ENCODE assay signal across 8 cellular contexts in genomic region chr6:36340671-36341454, GRCh38. TPM values are rescaled to one million over a fixed set of nuclear protein-coding genes. Genes with fewer than 3 reads are reported as not detected.
A peak's percentile ranks its signal among the peaks of the same experiment; 100 is the strongest.
DNase-seq lines count a peak whose midpoint lies in the region; ATAC-seq and TF ChIP-seq lines count a peak whose summit lies in the region.

No MANE protein-coding gene starts in this region.

- WGBS in psoas muscle, 3 donors = 24 to 29% (median 27%) methylated on average over 35 of the region's 35 CpGs

- TF ChIP-seq CTCF in left ventricle myocardium inferior (IDR thresholded peaks at IDR 0.05; ENCODE audit: borderline replicate concordance) (peak; percentile 98), psoas muscle (IDR thresholded peaks at IDR 0.05) (peak; percentile 94)

- H3K9me3 ChIP-seq in adipocyte (ENCODE audit: control insufficient read depth, low read length) (no peaks in the 10 kb centered on the region), left ventricle myocardium inferior (replicated peaks) (no peaks in the 10 kb centered on the region), psoas muscle (no peaks in the 10 kb centered on the region)

- peak overlapping the region in 1 of 2 donors; percentile 59 for H3K27ac Mint-ChIP-seq in T-cell

- peaks cover 16 to 24% (median 18%) of the 10 kb centered on the region in 3 donors for H3K4me1 Mint-ChIP-seq in T-cell

- DNase-seq in D341Med (ENCODE audit: low spot score) (peak; percentile 87), HUDEP-2 (lab: John Stamatoyannopoulos, UW; ENCODE audit: unreplicated experiment in 76 of 76) (peak in 60 of 76 experiments; percentile 20 to 79 (median 58)), T-cell (peak; percentile 25 to 74 (median 63)), adipocyte (ENCODE audit: low read depth) (peak; percentile 85), left ventricle myocardium inferior (peak; percentile 77), psoas muscle (peak; percentile 80 to 88), ureter (ENCODE audit: low spot score) (peak; percentile 72), middle frontal gyrus (ENCODE audit: extremely low spot score, low spot score) (no peak)

- POLR2A ChIA-PET in T-cell (lab: Charles Lee) = interaction anchor here in 1 of 2 donors (0.6 kb wide), 1 partner anchor 266 kb away, joined by 4 read pairs; no protein-coding TSS in a partner anchor

- H3K4me1 ChIP-seq in adipocyte (ENCODE audit: control insufficient read depth, insufficient read depth, low read length) (peaks cover 16% of the 10 kb centered on the region), left ventricle myocardium inferior (peaks cover 9% of the 10 kb centered on the region), psoas muscle (peaks cover 3% of the 10 kb centered on the region)

- H3K9ac ChIP-seq in adipocyte (ENCODE audit: low read length) = peak overlapping the region; percentile 78

- peaks cover 15% of the 10 kb centered on the region for H3K27me3 ChIP-seq in adipocyte (replicated peaks; ENCODE audit: control insufficient read depth, insufficient read depth, low read length)
- H3K27me3 ChIP-seq in left ventricle myocardium inferior (ENCODE audit: low read depth) = peaks cover 56% of the 10 kb centered on the region
- H3K27me3 ChIP-seq in psoas muscle (ENCODE audit: insufficient read depth in 3 of 3, low read length in 2 of 3) = peaks cover 0 to 35% (median 3%) of the 10 kb centered on the region in 3 donors

- CTCF ChIA-PET in T-cell (lab: Charles Lee) = interaction anchor here in 1 of 2 donors (0.5 to 1.9 kb wide), 16 partner anchors 8 to 488 kb away, joined by 3 to 11 read pairs (median 3); no protein-coding TSS in a partner anchor

- H3K9me3 Mint-ChIP-seq in T-cell = no peaks in the 10 kb centered on the region

- intact Hi-C loops in left ventricle myocardium inferior (cut with micrococcal nuclease) (no loop called here), psoas muscle (cut with DNase I) (loop anchor here in 1 of 2 donors (1.0 kb wide), 1 partner anchor 19 kb away; no protein-coding TSS in a partner anchor)

- no peaks in the 10 kb centered on the region for H3K36me3 ChIP-seq in adipocyte (ENCODE audit: control insufficient read depth, insufficient read depth, low read length, severe bottlenecking)
- H3K36me3 ChIP-seq in left ventricle myocardium inferior = no peaks in the 10 kb centered on the region
- no peaks in the 10 kb centered on the region for H3K36me3 ChIP-seq in psoas muscle (ENCODE audit: insufficient read depth in 1 of 2, low read depth in 1 of 2)

- ATAC-seq in T-cell (replicated peaks in 1 of 4) = peak; percentile 74 to 88 (median 82)
- peak; percentile 75 to 93 (median 84) for ATAC-seq in psoas muscle

- H3K27me3 Mint-ChIP-seq in T-cell = peaks cover 6 to 16% of the 10 kb centered on the region in 2 donors

- H3K36me3 Mint-ChIP-seq in T-cell = no peaks in the 10 kb centered on the region

- H3K27ac ChIP-seq in left ventricle myocardium inferior (replicated peaks) (peak overlapping the region; percentile 47), psoas muscle (no peak overlapping the region)

- H3K4me3 ChIP-seq in adipocyte (ENCODE audit: low read length) (peak overlapping the region; percentile 62), left ventricle myocardium inferior (peak overlapping the region; percentile 54), psoas muscle (peak overlapping the region; percentile 22)

- peak overlapping the region; percentile 22 to 72 (median 70) for H3K4me3 Mint-ChIP-seq in T-cell

RNA-seq across cellular contexts. Expression of gene BNIP5, which starts 4.2 kb away (rescaled TPM):
- total RNA-seq in T-cell = under 1 TPM in 1 of 5 donors, not detected in 4; 0.09 TPM
- total RNA-seq in left ventricle myocardium inferior = not detected
- not detected for total RNA-seq in psoas muscle
- under 1 TPM in 1 of 3 donors, not detected in 2; 0.01 TPM for polyA plus RNA-seq in psoas muscle
- not detected for total RNA-seq in ureter

RNA-seq across cellular contexts. Expression of gene ETV7, which starts 46.6 kb away (rescaled TPM):
- total RNA-seq in T-cell (1 to 10 TPM in 3 of 5 donors, under 1 TPM in 2; 0.44 to 3.3 (median 1.1) TPM), left ventricle myocardium inferior (not detected), psoas muscle (not detected), ureter (7.6 TPM)
- polyA plus RNA-seq in psoas muscle = under 1 TPM in 2 of 3 donors, not detected in 1; 0.06 to 0.09 TPM
